Comparison of ENCODE assay signal across 1 cellular context in the genomic region with DNA sequence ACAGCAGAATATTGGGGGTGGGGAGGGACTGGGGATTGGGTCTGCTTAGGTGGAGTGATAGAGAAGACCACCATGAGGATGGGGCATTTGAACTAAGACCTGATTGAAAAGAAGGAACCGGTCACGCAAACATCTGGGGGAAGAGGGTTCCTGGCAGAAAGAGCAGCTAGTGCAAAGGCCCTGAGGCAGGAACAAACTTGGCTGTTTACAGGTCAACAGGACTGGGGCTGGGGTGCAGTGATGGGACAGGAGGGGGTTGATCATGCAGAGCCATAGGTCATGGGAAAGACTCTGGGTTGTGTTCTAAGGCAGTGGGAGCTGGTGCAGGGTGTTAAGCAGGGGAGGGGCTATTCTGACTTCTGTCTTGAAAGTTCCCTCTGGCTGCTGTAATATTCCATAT.
TF ChIP-seq lines count a peak whose summit lies in the region.

No MANE protein-coding gene starts in this region.

TF ChIP-seq in HCT116, 20 proteins besides CTCF, POLR2A, EP300 and RAD21 (continued from another document):
- TF ChIP-seq YY1 (IDR thresholded peaks at IDR 0.05; ENCODE audit: extremely low read depth, insufficient replicate concordance, low read depth, low read length) = no peak
- TF ChIP-seq EGR1 (IDR thresholded peaks at IDR 0.05; ENCODE audit: low read depth) = no peak
- TF ChIP-seq JUND (IDR thresholded peaks at IDR 0.05) = no peak
- TF ChIP-seq SIN3A (IDR thresholded peaks at IDR 0.05; ENCODE audit: low read depth) = no peak
- TF ChIP-seq, protein P1, sequence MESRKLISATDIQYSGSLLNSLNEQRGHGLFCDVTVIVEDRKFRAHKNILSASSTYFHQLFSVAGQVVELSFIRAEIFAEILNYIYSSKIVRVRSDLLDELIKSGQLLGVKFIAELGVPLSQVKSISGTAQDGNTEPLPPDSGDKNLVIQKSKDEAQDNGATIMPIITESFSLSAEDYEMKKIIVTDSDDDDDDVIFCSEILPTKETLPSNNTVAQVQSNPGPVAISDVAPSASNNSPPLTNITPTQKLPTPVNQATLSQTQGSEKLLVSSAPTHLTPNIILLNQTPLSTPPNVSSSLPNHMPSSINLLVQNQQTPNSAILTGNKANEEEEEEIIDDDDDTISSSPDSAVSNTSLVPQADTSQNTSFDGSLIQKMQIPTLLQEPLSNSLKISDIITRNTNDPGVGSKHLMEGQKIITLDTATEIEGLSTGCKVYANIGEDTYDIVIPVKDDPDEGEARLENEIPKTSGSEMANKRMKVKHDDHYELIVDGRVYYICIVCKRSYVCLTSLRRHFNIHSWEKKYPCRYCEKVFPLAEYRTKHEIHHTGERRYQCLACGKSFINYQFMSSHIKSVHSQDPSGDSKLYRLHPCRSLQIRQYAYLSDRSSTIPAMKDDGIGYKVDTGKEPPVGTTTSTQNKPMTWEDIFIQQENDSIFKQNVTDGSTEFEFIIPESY (IDR thresholded peaks at IDR 0.05; ENCODE audit: extremely low read depth, insufficient replicate concordance, low read length) = no peak
- TF ChIP-seq, protein P2, sequence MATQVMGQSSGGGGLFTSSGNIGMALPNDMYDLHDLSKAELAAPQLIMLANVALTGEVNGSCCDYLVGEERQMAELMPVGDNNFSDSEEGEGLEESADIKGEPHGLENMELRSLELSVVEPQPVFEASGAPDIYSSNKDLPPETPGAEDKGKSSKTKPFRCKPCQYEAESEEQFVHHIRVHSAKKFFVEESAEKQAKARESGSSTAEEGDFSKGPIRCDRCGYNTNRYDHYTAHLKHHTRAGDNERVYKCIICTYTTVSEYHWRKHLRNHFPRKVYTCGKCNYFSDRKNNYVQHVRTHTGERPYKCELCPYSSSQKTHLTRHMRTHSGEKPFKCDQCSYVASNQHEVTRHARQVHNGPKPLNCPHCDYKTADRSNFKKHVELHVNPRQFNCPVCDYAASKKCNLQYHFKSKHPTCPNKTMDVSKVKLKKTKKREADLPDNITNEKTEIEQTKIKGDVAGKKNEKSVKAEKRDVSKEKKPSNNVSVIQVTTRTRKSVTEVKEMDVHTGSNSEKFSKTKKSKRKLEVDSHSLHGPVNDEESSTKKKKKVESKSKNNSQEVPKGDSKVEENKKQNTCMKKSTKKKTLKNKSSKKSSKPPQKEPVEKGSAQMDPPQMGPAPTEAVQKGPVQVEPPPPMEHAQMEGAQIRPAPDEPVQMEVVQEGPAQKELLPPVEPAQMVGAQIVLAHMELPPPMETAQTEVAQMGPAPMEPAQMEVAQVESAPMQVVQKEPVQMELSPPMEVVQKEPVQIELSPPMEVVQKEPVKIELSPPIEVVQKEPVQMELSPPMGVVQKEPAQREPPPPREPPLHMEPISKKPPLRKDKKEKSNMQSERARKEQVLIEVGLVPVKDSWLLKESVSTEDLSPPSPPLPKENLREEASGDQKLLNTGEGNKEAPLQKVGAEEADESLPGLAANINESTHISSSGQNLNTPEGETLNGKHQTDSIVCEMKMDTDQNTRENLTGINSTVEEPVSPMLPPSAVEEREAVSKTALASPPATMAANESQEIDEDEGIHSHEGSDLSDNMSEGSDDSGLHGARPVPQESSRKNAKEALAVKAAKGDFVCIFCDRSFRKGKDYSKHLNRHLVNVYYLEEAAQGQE (IDR thresholded peaks at IDR 0.05; ENCODE audit: low read depth) = no peak
- TF ChIP-seq ZFX (IDR thresholded peaks at IDR 0.05) = no peak
- TF ChIP-seq, protein P3, sequence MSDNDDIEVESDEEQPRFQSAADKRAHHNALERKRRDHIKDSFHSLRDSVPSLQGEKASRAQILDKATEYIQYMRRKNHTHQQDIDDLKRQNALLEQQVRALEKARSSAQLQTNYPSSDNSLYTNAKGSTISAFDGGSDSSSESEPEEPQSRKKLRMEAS (IDR thresholded peaks at IDR 0.05) = no peak
- no peak for TF ChIP-seq TCF7L2 (IDR thresholded peaks at IDR 0.05; ENCODE audit: borderline replicate concordance, extremely low read depth, insufficient read depth, insufficient read length)
- no peak for TF ChIP-seq SP1 (IDR thresholded peaks at IDR 0.05; ENCODE audit: low read depth)
- no peak for TF ChIP-seq EZH2 (IDR thresholded peaks at IDR 0.05)
